In the genomic region with DNA sequence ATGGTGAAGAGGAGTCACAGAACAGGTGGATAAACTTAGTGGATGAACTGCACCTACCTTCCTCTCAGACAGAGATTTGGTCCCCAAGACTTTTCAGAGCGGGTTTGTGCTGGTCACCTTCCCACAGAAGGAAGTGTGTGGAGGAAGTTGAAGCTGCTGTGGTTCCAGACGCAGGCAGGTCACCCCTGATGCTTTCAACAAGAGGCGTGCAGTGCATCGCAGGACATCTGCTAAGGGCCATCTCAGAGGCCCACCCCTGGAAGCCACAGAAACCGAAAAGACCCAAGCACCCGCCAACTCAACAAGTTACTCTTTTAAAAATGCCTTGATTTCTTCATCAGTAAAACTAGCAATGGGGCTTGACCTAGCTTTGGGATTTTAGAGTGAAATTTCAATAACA, we compare ENCODE assay signal across 15 cellular contexts. TPM values are rescaled to one million over a fixed set of nuclear protein-coding genes. Genes with fewer than 3 reads are reported as not detected.
DNase-seq lines count a peak whose midpoint lies in the region; ATAC-seq and TF ChIP-seq lines count a peak whose summit lies in the region.
"Had no signal": no experiment of that assay in that cellular context is flagged by ENCODE, and none has a peak within 500 bp of the region (broad histone marks: within the 10 kb centered on the region; RNA-seq: fewer than 3 reads in every experiment).

No MANE protein-coding gene starts in this region.

- H3K36me3 ChIP-seq in Peyer's patch = peaks cover 0 to 16% (median 0%) of the 10 kb centered on the region in 3 donors
- H3K36me3 ChIP-seq in esophagus muscularis mucosa = peaks cover 0 to 79% (median 46%) of the 10 kb centered on the region in 4 donors

- TF ChIP-seq POLR2A in Peyer's patch (IDR thresholded peaks at IDR 0.05) (no peak), esophagus muscularis mucosa (IDR thresholded peaks at IDR 0.05; ENCODE audit: low read depth) (no peak)

- H3K27me3 ChIP-seq in Peyer's patch (no peaks in the 10 kb centered on the region), esophagus muscularis mucosa (no peaks in the 10 kb centered on the region)
- H3K27me3 ChIP-seq: gastroesophageal sphincter had no signal

- peak overlapping the region; percentile 61 for H3K27ac Mint-ChIP-seq in Calu3 (ENCODE audit: unreplicated experiment)

- intact Hi-C loops in Calu3 (cut with micrococcal nuclease; ENCODE audit: unreplicated experiment) = loop anchor here (2.0 kb wide), 1 partner anchor 43 kb away; a partner anchor contains a TSS
- intact Hi-C loops in esophagus muscularis mucosa (cut with DNase I) = no loop called here
- intact Hi-C loops in sciatic nerve (cut with DNase I) = no loop called here

- ATAC-seq in sciatic nerve (peak; percentile 38), HG03045 (IDR thresholded peaks at IDR 0.05; ENCODE audit: unreplicated experiment) (no peak), HG03342 (IDR thresholded peaks at IDR 0.05; ENCODE audit: unreplicated experiment) (no peak)
- ATAC-seq: gastroesophageal sphincter had no signal

- no peaks in the 10 kb centered on the region for H3K27me3 Mint-ChIP-seq in Calu3 (ENCODE audit: unreplicated experiment)

- H3K4me3 Mint-ChIP-seq in Calu3 (ENCODE audit: low read depth, unreplicated experiment) = no peak overlapping the region

- no peaks in the 10 kb centered on the region for H3K9me3 Mint-ChIP-seq in Calu3 (ENCODE audit: low read depth, unreplicated experiment)

- WGBS in esophagus muscularis mucosa = 85% methylated on average over 5 of the region's 6 CpGs

- H3K27ac ChIP-seq in Peyer's patch (peak overlapping the region in 3 of 4 donors; percentile 19 to 80 (median 25)), esophagus muscularis mucosa (replicated peaks in 1 of 4) (no peak overlapping the region)
- H3K27ac ChIP-seq: gastroesophageal sphincter had no signal

- DNase-seq in Calu3 = no peak
- DNase-seq in Peyer's patch = peak in 1 of 3 donors; percentile 41
- DNase-seq in esophagus muscularis mucosa (ENCODE audit: extremely low spot score) = peak; percentile 45
- no peak for DNase-seq in sciatic nerve (ENCODE audit: low spot score)
- no peak for DNase-seq in A172 (ENCODE audit: low spot score)
- DNase-seq: activated naive CD4-positive, alpha-beta T cell treated with anti-CD3 and anti-CD28 coated beads, Interleukin-2, amount 50 U/mL, for 16 hours; HCEC 1CT; NCI-H1048; NK-92 treated with Interleukin-12 subunit alpha and Interleukin-12 subunit beta, amount 100 ng/mL, for 24 hours had no signal

- no peak overlapping the region for H3K4me3 ChIP-seq in Peyer's patch
- H3K4me3 ChIP-seq in esophagus muscularis mucosa = no peak overlapping the region
- H3K4me3 ChIP-seq: gastroesophageal sphincter had no signal

- CTCF ChIA-PET in Calu3 (lab: Charles Lee) = interaction anchor here (1.1 to 1.2 kb wide), 2 partner anchors 13 to 76 kb away, joined by 3 read pairs; no protein-coding TSS in a partner anchor

- no TSS peak for BruUV-seq in Calu3 (replicated peaks; lab: Mats Ljungman, UMichigan)

- H3K9me3 ChIP-seq in Peyer's patch (no peaks in the 10 kb centered on the region), esophagus muscularis mucosa (no peaks in the 10 kb centered on the region)
- H3K9me3 ChIP-seq: gastroesophageal sphincter had no signal

- peaks cover 51% of the 10 kb centered on the region for H3K4me1 Mint-ChIP-seq in Calu3 (ENCODE audit: low read depth, unreplicated experiment)

- peaks cover 0 to 22% (median 0%) of the 10 kb centered on the region in 4 donors for H3K4me1 ChIP-seq in Peyer's patch
- H3K4me1 ChIP-seq in esophagus muscularis mucosa = no peaks in the 10 kb centered on the region
- H3K4me1 ChIP-seq: gastroesophageal sphincter had no signal

- TF ChIP-seq CTCF in Calu3 (IDR thresholded peaks at IDR 0.05; ENCODE audit: unreplicated experiment) (no peak), Peyer's patch (IDR thresholded peaks at IDR 0.05) (no peak), esophagus muscularis mucosa (IDR thresholded peaks at IDR 0.05) (no peak)

- peaks cover 58% of the 10 kb centered on the region for H3K36me3 Mint-ChIP-seq in Calu3 (ENCODE audit: insufficient read depth, unreplicated experiment)

- no peak for TF ChIP-seq EP300 in esophagus muscularis mucosa (IDR thresholded peaks at IDR 0.05)

RNA-seq across cellular contexts. Expression of a gene that starts 1.0 kb away (rescaled TPM):
- total RNA-seq in Calu3 (2022) (188 and 260 TPM in 2 replicates), Peyer's patch (100 to 1,000 TPM; 115 to 286 (median 143) TPM), esophagus muscularis mucosa (not detected), sciatic nerve (not detected)
- not detected in 2 replicates for total RNA-seq in A172 (2014; rRNA removed; shearing (Covaris generic))
- total RNA-seq: activated CD8-positive, alpha-beta memory T cell treated with anti-CD3 and anti-CD28 coated beads for 36 hours; cardiac septum; osteoblast had no signal

RNA-seq across cellular contexts. Expression of a gene that starts 28.6 kb away (rescaled TPM):
- total RNA-seq in Calu3 (2022) (20.7 and 22.8 TPM in 2 replicates), Peyer's patch (10 to 100 TPM; 17.4 to 29.8 (median 22.4) TPM), esophagus muscularis mucosa (10 to 100 TPM in 1 of 4 donors, 1 to 10 TPM in 3; 3.7 to 11.4 (median 7.1) TPM), sciatic nerve (3.3 TPM)
- 42.3 and 45.8 TPM in 2 replicates for total RNA-seq in A172 (2014; rRNA removed; shearing (Covaris generic))

RNA-seq across cellular contexts. Expression of a gene that starts 29.3 kb away (rescaled TPM):
- total RNA-seq in Calu3 (2022) (48.5 and 48.8 TPM in 2 replicates), Peyer's patch (10 to 100 TPM; 51.2 to 72.3 (median 69.7) TPM), esophagus muscularis mucosa (100 to 1,000 TPM in 3 of 4 donors, 10 to 100 TPM in 1; 67.0 to 138 (median 107) TPM), sciatic nerve (66.0 TPM)
- total RNA-seq in A172 (2014; rRNA removed; shearing (Covaris generic)) = 31.0 and 32.6 TPM in 2 replicates

RNA-seq across cellular contexts. Expression of a gene that starts 43.1 kb away (rescaled TPM):
- total RNA-seq in Calu3 (2022) = 15.0 and 17.6 TPM in 2 replicates
- total RNA-seq in Peyer's patch = 10 to 100 TPM; 11.9 to 25.6 (median 17.6) TPM
- 10 to 100 TPM; 10.3 to 20.7 (median 15.5) TPM for total RNA-seq in esophagus muscularis mucosa
- total RNA-seq in sciatic nerve = 40.7 TPM
- total RNA-seq in A172 (2014; rRNA removed; shearing (Covaris generic)) = 7.4 and 9.0 TPM in 2 replicates

Comparison
In these comparisons a context has a peak if more than half of its experiments do, and no peak if none do; other contexts are left out.
1. H3K27ac ChIP-seq: peak in Peyer's patch (3 of 4); none in esophagus muscularis mucosa (0 of 4).
2. RNA of a gene that starts 1.0 kb away (total RNA-seq): 188 to 260 TPM in Calu3 and 115 to 286 TPM in Peyer's patch; not detected in esophagus muscularis mucosa, not detected in sciatic nerve (single experiment) and not detected in A172; every median in the first group is over 100 times any median in the second.